ENCODE assay signal across 8 cellular contexts in the genomic region with DNA sequence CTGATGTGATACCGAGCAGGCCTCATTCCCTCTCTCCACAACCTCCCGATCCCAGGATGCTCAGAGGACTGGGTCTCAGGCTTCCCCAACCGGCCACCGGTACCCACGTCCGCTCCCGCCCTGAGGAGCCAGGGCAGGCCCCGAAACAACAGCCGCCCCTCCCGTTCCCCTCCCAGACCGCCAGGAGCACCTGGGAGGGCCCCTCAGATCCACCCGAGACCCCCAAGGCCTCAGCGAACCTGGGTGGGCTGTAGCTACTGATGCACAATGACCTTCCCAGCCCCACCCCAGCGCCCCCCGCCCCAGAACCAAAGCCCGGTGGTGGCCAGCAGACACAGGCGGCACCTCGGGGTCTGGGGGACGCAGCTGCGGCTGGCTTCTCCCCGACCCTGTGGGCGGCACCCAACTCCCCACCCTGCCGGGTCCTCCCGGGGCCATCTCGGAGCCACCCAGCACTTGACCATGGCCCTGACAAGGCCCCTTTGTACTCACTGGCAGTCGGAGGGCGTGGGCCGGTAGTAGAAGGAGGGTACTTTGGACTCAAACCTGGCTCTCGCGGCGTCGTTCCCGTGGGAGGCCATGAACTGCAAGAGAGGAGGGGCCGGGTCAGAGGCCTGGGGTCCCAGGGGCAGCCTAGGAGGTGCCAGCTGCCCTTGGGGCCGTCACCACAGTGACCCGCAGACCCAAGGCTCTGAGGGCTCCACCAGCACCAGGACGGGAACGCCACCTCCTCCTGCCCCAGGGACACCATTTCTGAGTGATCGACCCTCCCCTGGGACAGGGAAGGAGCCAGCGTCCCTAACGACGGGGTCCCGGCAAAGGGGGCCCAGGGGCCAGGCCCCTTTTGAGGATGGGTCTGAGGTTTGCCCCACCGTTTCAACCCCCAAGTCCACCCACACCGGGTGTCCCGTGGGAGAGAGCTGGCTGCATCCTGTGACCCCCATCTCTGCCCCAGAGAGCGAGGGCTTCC. TPM values are rescaled to one million over a fixed set of nuclear protein-coding genes. Genes with fewer than 3 reads are reported as not detected.
DNase-seq lines count a peak whose midpoint lies in the region; ATAC-seq lines count a peak whose summit lies in the region.
"Had no signal": no experiment of that assay in that cellular context is flagged by ENCODE, and none has a peak within 500 bp of the region (broad histone marks: within the 10 kb centered on the region; RNA-seq: fewer than 3 reads in every experiment).

No MANE protein-coding gene starts in this region.

- no peaks in the 10 kb centered on the region for H3K9me3 Mint-ChIP-seq in activated CD4-positive, alpha-beta T cell treated with anti-CD3 and anti-CD28 coated beads for 36 hours (ENCODE audit: low read depth)
- H3K9me3 Mint-ChIP-seq in stimulated activated memory B cell treated with anti-CD40 and anti-IgM and Interleukin-4, amounts not matched to agents 10 μg/mL and 1 μg/mL and 100 μg/mL, for 72 hours: no peaks in the 10 kb centered on the region
- H3K9me3 Mint-ChIP-seq in activated T-helper 17 cell treated with anti-CD3 and anti-CD28 coated beads, Interleukin-2, amount 50 U/mL, for 72 hours: no peaks in the 10 kb centered on the region

- CTCF ChIA-PET in activated CD4-positive, alpha-beta T cell treated with anti-CD3 and anti-CD28 coated beads for 36 hours (lab: Charles Lee): interaction anchor here (1.7 kb wide), 1 partner anchor 16 kb away, joined by 5 read pairs; no protein-coding TSS in a partner anchor

- peaks cover 45% of the 10 kb centered on the region for H3K4me1 Mint-ChIP-seq in activated CD4-positive, alpha-beta T cell treated with anti-CD3 and anti-CD28 coated beads for 36 hours
- H3K4me1 Mint-ChIP-seq in stimulated activated memory B cell treated with anti-CD40 and anti-IgM and Interleukin-4, amounts not matched to agents 10 μg/mL and 1 μg/mL and 100 μg/mL, for 72 hours: peaks cover 70% of the 10 kb centered on the region
- H3K4me1 Mint-ChIP-seq in activated T-helper 17 cell treated with anti-CD3 and anti-CD28 coated beads, Interleukin-2, amount 50 U/mL, for 72 hours: peaks cover 17% of the 10 kb centered on the region

- peak; percentile 5 for DNase-seq in activated CD4-positive, alpha-beta T cell treated with anti-CD3 and anti-CD28 coated beads for 36 hours
- DNase-seq in activated CD4-positive, alpha-beta T cell treated with anti-CD3 and anti-CD28 coated beads for 4 hours: no peak
- peak; percentile 18 for DNase-seq in left cardiac atrium
- DNase-seq: 8988T, NCI-H1694 had no signal

- no peak for ATAC-seq in activated CD4-positive, alpha-beta T cell treated with anti-CD3 and anti-CD28 coated beads for 36 hours
- ATAC-seq in left cardiac atrium (no peak), HG02885 (IDR thresholded peaks at IDR 0.05; ENCODE audit: poor library complexity, unreplicated experiment) (no peak)
- ATAC-seq in stimulated activated memory B cell treated with anti-CD40 and anti-IgM and Interleukin-4, amounts not matched to agents 10 μg/mL and 1 μg/mL and 100 μg/mL, for 72 hours: no peak
- no peak for ATAC-seq in activated T-helper 17 cell treated with anti-CD3 and anti-CD28 coated beads, Interleukin-2, amount 50 U/mL, for 72 hours (replicated peaks)

- H3K27me3 Mint-ChIP-seq in activated CD4-positive, alpha-beta T cell treated with anti-CD3 and anti-CD28 coated beads for 36 hours: no peaks in the 10 kb centered on the region
- H3K27me3 Mint-ChIP-seq in stimulated activated memory B cell treated with anti-CD40 and anti-IgM and Interleukin-4, amounts not matched to agents 10 μg/mL and 1 μg/mL and 100 μg/mL, for 72 hours: no peaks in the 10 kb centered on the region
- H3K27me3 Mint-ChIP-seq in activated T-helper 17 cell treated with anti-CD3 and anti-CD28 coated beads, Interleukin-2, amount 50 U/mL, for 72 hours: no peaks in the 10 kb centered on the region

- no peak overlapping the region for H3K4me3 Mint-ChIP-seq in activated CD4-positive, alpha-beta T cell treated with anti-CD3 and anti-CD28 coated beads for 36 hours
- no peak overlapping the region for H3K4me3 Mint-ChIP-seq in stimulated activated memory B cell treated with anti-CD40 and anti-IgM and Interleukin-4, amounts not matched to agents 10 μg/mL and 1 μg/mL and 100 μg/mL, for 72 hours
- H3K4me3 Mint-ChIP-seq in activated T-helper 17 cell treated with anti-CD3 and anti-CD28 coated beads, Interleukin-2, amount 50 U/mL, for 72 hours: no peak overlapping the region

- intact Hi-C loops in activated CD4-positive, alpha-beta T cell treated with anti-CD3 and anti-CD28 coated beads for 36 hours (cut with DNase I, micrococcal nuclease): no loop called here
- intact Hi-C loops in left cardiac atrium (cut with DNase I): no loop called here

- no peaks in the 10 kb centered on the region for H3K36me3 Mint-ChIP-seq in activated CD4-positive, alpha-beta T cell treated with anti-CD3 and anti-CD28 coated beads for 36 hours (ENCODE audit: low read depth)
- peaks cover 8% of the 10 kb centered on the region for H3K36me3 Mint-ChIP-seq in stimulated activated memory B cell treated with anti-CD40 and anti-IgM and Interleukin-4, amounts not matched to agents 10 μg/mL and 1 μg/mL and 100 μg/mL, for 72 hours
- H3K36me3 Mint-ChIP-seq in activated T-helper 17 cell treated with anti-CD3 and anti-CD28 coated beads, Interleukin-2, amount 50 U/mL, for 72 hours (ENCODE audit: low read depth): peaks cover 18% of the 10 kb centered on the region

- no peak overlapping the region for H3K27ac Mint-ChIP-seq in activated CD4-positive, alpha-beta T cell treated with anti-CD3 and anti-CD28 coated beads for 36 hours
- H3K27ac Mint-ChIP-seq in stimulated activated memory B cell treated with anti-CD40 and anti-IgM and Interleukin-4, amounts not matched to agents 10 μg/mL and 1 μg/mL and 100 μg/mL, for 72 hours: peak overlapping the region; percentile 85
- no peak overlapping the region for H3K27ac Mint-ChIP-seq in activated T-helper 17 cell treated with anti-CD3 and anti-CD28 coated beads, Interleukin-2, amount 50 U/mL, for 72 hours

- POLR2A ChIA-PET in activated CD4-positive, alpha-beta T cell treated with anti-CD3 and anti-CD28 coated beads for 36 hours (lab: Charles Lee): no interaction called here

RNA-seq across cellular contexts. Expression of gene ADAP1, which starts 28.1 kb away (rescaled TPM):
- total RNA-seq in activated CD4-positive, alpha-beta T cell treated with anti-CD3 and anti-CD28 coated beads for 36 hours: 10 to 100 TPM; 13.1 to 14.8 TPM
- total RNA-seq in left cardiac atrium: 1 to 10 TPM; 6.9 to 8.2 TPM
- 10 to 100 TPM in 1 of 2 donors, 1 to 10 TPM in 1; 2.3 to 23.7 TPM for total RNA-seq in activated T-helper 17 cell treated with anti-CD3 and anti-CD28 coated beads, Interleukin-2, amount 50 U/mL, for 72 hours

RNA-seq across cellular contexts. Expression of gene COX19, which starts 49.0 kb away (rescaled TPM):
- 10 to 100 TPM; 11.3 to 14.6 TPM for total RNA-seq in activated CD4-positive, alpha-beta T cell treated with anti-CD3 and anti-CD28 coated beads for 36 hours
- total RNA-seq in left cardiac atrium: 1 to 10 TPM; 6.6 to 8.5 TPM
- total RNA-seq in activated T-helper 17 cell treated with anti-CD3 and anti-CD28 coated beads, Interleukin-2, amount 50 U/mL, for 72 hours: 10 to 100 TPM; 13.7 to 20.8 TPM

RNA-seq across cellular contexts. Expression of gene GET4, which starts 50.0 kb away (rescaled TPM):
- 10 to 100 TPM; 17.7 to 29.7 TPM for total RNA-seq in activated CD4-positive, alpha-beta T cell treated with anti-CD3 and anti-CD28 coated beads for 36 hours
- total RNA-seq in left cardiac atrium: 10 to 100 TPM; 17.8 to 28.3 TPM
- total RNA-seq in activated T-helper 17 cell treated with anti-CD3 and anti-CD28 coated beads, Interleukin-2, amount 50 U/mL, for 72 hours: 10 to 100 TPM; 17.1 to 43.0 TPM

RNA-seq across cellular contexts. Expression of gene CYP2W1, which starts 56.6 kb away (rescaled TPM):
- not detected for total RNA-seq in activated CD4-positive, alpha-beta T cell treated with anti-CD3 and anti-CD28 coated beads for 36 hours
- not detected for total RNA-seq in left cardiac atrium
- total RNA-seq in activated T-helper 17 cell treated with anti-CD3 and anti-CD28 coated beads, Interleukin-2, amount 50 U/mL, for 72 hours: not detected

Comparison
In these comparisons a context has a peak if more than half of its experiments do, and no peak if none do; other contexts are left out.
1. DNase-seq: peak in activated CD4-positive, alpha-beta T cell treated with anti-CD3 and anti-CD28 coated beads for 36 hours (single experiment) and left cardiac atrium (single experiment); none in activated CD4-positive, alpha-beta T cell treated with anti-CD3 and anti-CD28 coated beads for 4 hours (0 of 2).